ENCODE assay signal across 1 cellular context in the genomic region with DNA sequence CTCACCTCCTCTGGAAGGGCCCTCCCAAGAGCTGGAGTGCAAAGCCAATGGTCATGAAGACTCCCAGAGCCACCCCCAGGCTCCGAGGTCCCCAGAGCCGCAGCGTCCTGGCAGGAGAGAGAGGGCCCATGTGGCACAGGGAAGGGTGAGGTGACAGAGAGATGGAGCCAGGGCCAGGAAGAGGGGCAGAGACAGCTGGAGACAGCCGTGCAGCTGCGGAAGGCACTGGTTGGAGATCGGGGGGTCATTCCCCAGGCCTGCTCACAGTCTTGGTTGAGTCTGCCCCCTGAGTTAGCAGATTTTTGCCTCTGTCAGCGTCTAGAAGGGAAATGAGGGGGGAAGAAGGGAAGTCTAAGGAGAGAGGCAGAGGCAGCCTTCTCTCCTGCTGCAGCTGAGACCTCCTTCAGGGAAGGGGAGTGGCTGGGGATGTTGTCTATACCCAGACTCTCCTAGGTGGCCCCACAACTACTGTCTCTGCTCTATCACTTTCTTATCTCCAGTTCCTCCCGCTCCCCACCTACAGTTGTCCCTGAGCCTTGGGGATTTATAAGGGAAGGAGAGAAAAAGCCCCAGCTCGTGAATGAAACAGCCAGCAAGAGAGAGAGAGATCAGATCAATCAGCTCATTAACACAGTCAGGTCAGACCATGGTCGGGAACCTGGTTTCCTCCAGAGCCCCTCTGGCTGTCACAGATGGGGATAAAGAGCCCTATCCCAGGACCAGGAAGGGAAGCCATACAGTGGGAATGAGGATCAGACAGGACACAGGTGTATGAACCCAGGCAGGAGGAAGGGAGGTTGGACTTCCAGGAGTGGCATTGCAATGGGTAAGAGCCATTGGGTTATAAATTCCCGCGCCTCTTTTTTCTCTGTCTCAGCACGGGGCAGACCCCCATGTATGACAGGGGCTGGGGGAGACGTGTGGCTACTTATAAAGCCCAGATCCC.
TF ChIP-seq lines count a peak whose summit lies in the region.

No MANE protein-coding gene starts in this region.

TF ChIP-seq in GM12878, 131 proteins besides CTCF, POLR2A, EP300 and RAD21:
- TF ChIP-seq, protein P1, sequence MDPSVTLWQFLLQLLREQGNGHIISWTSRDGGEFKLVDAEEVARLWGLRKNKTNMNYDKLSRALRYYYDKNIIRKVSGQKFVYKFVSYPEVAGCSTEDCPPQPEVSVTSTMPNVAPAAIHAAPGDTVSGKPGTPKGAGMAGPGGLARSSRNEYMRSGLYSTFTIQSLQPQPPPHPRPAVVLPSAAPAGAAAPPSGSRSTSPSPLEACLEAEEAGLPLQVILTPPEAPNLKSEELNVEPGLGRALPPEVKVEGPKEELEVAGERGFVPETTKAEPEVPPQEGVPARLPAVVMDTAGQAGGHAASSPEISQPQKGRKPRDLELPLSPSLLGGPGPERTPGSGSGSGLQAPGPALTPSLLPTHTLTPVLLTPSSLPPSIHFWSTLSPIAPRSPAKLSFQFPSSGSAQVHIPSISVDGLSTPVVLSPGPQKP (IDR thresholded peaks at IDR 0.05; ENCODE audit: low read depth, low read length): no peak
- TF ChIP-seq ETV6 (conservative IDR thresholded peaks at IDR 0.05 in 1 of 2, IDR thresholded peaks at IDR 0.05 in 1 of 2; ENCODE audit: borderline replicate concordance in 1 of 2, low read depth in 1 of 2) (no peak), ZSCAN29 (IDR thresholded peaks at IDR 0.05) (no peak), POLR2AphosphoS5 (IDR thresholded peaks at IDR 0.05; ENCODE audit: low read length) (no peak), MYB (IDR thresholded peaks at IDR 0.05; ENCODE audit: borderline replicate concordance, low read depth, low read length) (no peak), RFX5 (IDR thresholded peaks at IDR 0.05; ENCODE audit: low read depth, low read length) (no peak), MEF2B (IDR thresholded peaks at IDR 0.05; ENCODE audit: partially characterized antibody, poor library complexity, severe bottlenecking) (no peak), SMARCA5 (IDR thresholded peaks at IDR 0.05) (no peak), RUNX3 (IDR thresholded peaks at IDR 0.05; ENCODE audit: low read length) (no peak), NFIC (IDR thresholded peaks at IDR 0.05; ENCODE audit: low read depth, low read length) (no peak)
- TF ChIP-seq, protein P2, sequence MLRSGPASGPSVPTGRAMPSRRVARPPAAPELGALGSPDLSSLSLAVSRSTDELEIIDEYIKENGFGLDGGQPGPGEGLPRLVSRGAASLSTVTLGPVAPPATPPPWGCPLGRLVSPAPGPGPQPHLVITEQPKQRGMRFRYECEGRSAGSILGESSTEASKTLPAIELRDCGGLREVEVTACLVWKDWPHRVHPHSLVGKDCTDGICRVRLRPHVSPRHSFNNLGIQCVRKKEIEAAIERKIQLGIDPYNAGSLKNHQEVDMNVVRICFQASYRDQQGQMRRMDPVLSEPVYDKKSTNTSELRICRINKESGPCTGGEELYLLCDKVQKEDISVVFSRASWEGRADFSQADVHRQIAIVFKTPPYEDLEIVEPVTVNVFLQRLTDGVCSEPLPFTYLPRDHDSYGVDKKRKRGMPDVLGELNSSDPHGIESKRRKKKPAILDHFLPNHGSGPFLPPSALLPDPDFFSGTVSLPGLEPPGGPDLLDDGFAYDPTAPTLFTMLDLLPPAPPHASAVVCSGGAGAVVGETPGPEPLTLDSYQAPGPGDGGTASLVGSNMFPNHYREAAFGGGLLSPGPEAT (IDR thresholded peaks at IDR 0.05; ENCODE audit: low read depth): no peak
- TF ChIP-seq, protein P3, sequence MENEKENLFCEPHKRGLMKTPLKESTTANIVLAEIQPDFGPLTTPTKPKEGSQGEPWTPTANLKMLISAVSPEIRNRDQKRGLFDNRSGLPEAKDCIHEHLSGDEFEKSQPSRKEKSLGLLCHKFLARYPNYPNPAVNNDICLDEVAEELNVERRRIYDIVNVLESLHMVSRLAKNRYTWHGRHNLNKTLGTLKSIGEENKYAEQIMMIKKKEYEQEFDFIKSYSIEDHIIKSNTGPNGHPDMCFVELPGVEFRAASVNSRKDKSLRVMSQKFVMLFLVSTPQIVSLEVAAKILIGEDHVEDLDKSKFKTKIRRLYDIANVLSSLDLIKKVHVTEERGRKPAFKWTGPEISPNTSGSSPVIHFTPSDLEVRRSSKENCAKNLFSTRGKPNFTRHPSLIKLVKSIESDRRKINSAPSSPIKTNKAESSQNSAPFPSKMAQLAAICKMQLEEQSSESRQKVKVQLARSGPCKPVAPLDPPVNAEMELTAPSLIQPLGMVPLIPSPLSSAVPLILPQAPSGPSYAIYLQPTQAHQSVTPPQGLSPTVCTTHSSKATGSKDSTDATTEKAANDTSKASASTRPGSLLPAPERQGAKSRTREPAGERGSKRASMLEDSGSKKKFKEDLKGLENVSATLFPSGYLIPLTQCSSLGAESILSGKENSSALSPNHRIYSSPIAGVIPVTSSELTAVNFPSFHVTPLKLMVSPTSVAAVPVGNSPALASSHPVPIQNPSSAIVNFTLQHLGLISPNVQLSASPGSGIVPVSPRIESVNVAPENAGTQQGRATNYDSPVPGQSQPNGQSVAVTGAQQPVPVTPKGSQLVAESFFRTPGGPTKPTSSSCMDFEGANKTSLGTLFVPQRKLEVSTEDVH (IDR thresholded peaks at IDR 0.05; ENCODE audit: low read depth, partially characterized antibody): no peak
